ENCODE assay signal across 1 cellular context in genomic region chr2:186381573-186381972, GRCh38.
TF ChIP-seq lines count a peak whose summit lies in the region.

No MANE protein-coding gene starts in this region.

TF ChIP-seq in HepG2, 621 proteins besides CTCF, POLR2A, EP300 and RAD21 (continued from another document):
- TF ChIP-seq ZBTB4 (CRISPR knock-in tag; IDR thresholded peaks at IDR 0.05; ENCODE audit: borderline replicate concordance) = 0 out of 2 replicates have a peak, but pooled peaks have one; percentile 24
- TF ChIP-seq PATZ1 (CRISPR knock-in tag; IDR thresholded peaks at IDR 0.05) = no peak
- no peak for TF ChIP-seq ZNF510 (CRISPR knock-in tag; IDR thresholded peaks at IDR 0.05; ENCODE audit: low read depth)
- no peak for TF ChIP-seq SMYD3 (CRISPR knock-in tag; IDR thresholded peaks at IDR 0.05)
- TF ChIP-seq ELF4 (CRISPR knock-in tag; IDR thresholded peaks at IDR 0.05; ENCODE audit: borderline replicate concordance) = 0 out of 2 replicates have a peak, but pooled peaks have one; percentile 37
- no peak for TF ChIP-seq ZNF562 (CRISPR knock-in tag; IDR thresholded peaks at IDR 0.05; ENCODE audit: borderline replicate concordance)
- no peak for TF ChIP-seq FOXC1 (CRISPR knock-in tag; IDR thresholded peaks at IDR 0.05; ENCODE audit: borderline replicate concordance)
- TF ChIP-seq ZNF558 (CRISPR knock-in tag; IDR thresholded peaks at IDR 0.05; ENCODE audit: borderline replicate concordance) = no peak
- no peak for TF ChIP-seq MEIS1 (CRISPR knock-in tag; IDR thresholded peaks at IDR 0.05; ENCODE audit: borderline replicate concordance)
- no peak for TF ChIP-seq ZBED4 (CRISPR knock-in tag; IDR thresholded peaks at IDR 0.05; ENCODE audit: borderline replicate concordance)
- no peak for TF ChIP-seq YY1 (IDR thresholded peaks at IDR 0.05; ENCODE audit: insufficient read depth, insufficient replicate concordance, low read depth, low read length)
- TF ChIP-seq ZNF567 (CRISPR knock-in tag; IDR thresholded peaks at IDR 0.05; ENCODE audit: borderline replicate concordance) = no peak
- TF ChIP-seq ZNF280B (CRISPR knock-in tag; IDR thresholded peaks at IDR 0.05; ENCODE audit: borderline replicate concordance) = no peak
- no peak for TF ChIP-seq MZF1 (CRISPR knock-in tag; IDR thresholded peaks at IDR 0.05; ENCODE audit: borderline replicate concordance)
